ENCODE assay signal across 1 cellular context in genomic region chr6:28673800-28674671, GRCh38.
TF ChIP-seq lines count a peak whose summit lies in the region.

No MANE protein-coding gene starts in this region.

TF ChIP-seq in H1, 55 proteins besides CTCF, POLR2A, EP300 and RAD21 (continued from another document):
- TF ChIP-seq CBX8 (IDR thresholded peaks at IDR 0.05; ENCODE audit: borderline replicate concordance, low read depth, low read length) (no peak), NRF1 (IDR thresholded peaks at IDR 0.05; ENCODE audit: low read depth, low read length) (peak; percentile 27; the same call in 1 of the 2 replicates)
